1 cellular context compared by ENCODE assay signal in genomic region chr1:101152633-101153032, GRCh38.
TF ChIP-seq lines count a peak whose summit lies in the region.

No MANE protein-coding gene starts in this region.

TF ChIP-seq in H1, 55 proteins besides CTCF, POLR2A, EP300 and RAD21:
- TF ChIP-seq KDM4A (IDR thresholded peaks at IDR 0.05; ENCODE audit: low read depth, low read length, severe bottlenecking) (no peak), MAFK (IDR thresholded peaks at IDR 0.05; ENCODE audit: low read depth, low read length) (no peak), NRF1 (IDR thresholded peaks at IDR 0.05; ENCODE audit: low read depth, low read length) (no peak), EGR1 (IDR thresholded peaks at IDR 0.05; ENCODE audit: borderline replicate concordance, low read depth, low read length) (no peak), RXRA (IDR thresholded peaks at IDR 0.05; ENCODE audit: insufficient read depth, low read depth, low read length) (no peak), BCL11A (IDR thresholded peaks at IDR 0.05; ENCODE audit: low read depth in 2 of 2, low read length in 2 of 2) (no peak), RFX5 (IDR thresholded peaks at IDR 0.05; ENCODE audit: borderline replicate concordance, low read depth, low read length) (no peak), SIN3A (conservative IDR thresholded peaks at IDR 0.05 in 1 of 2, IDR thresholded peaks at IDR 0.05 in 1 of 2; ENCODE audit: low read depth in 1 of 2, low read length in 2 of 2) (no peak), JUN (IDR thresholded peaks at IDR 0.05; ENCODE audit: low read depth, low read length) (no peak)
